In genomic region chr2:240452471-240453256, GRCh38 we compare ENCODE assay signal across 1 cellular context.
A peak's percentile ranks its signal among the peaks of the same experiment; 100 is the strongest.
TF ChIP-seq lines count a peak whose summit lies in the region.

No MANE protein-coding gene starts in this region.

TF ChIP-seq in H1, 55 proteins besides CTCF, POLR2A, EP300 and RAD21:
- TF ChIP-seq KDM4A (IDR thresholded peaks at IDR 0.05; ENCODE audit: low read depth, low read length, severe bottlenecking) (peak; percentile 64), NRF1 (IDR thresholded peaks at IDR 0.05; ENCODE audit: low read depth, low read length) (no peak), TAF1 (IDR thresholded peaks at IDR 0.05; ENCODE audit: low read depth, low read length) (0 out of 2 replicates have a peak, but pooled peaks have one; percentile 37)
